8 cellular contexts compared by ENCODE assay signal in genomic region chr1:228084325-228084724, GRCh38. TPM values are rescaled to one million over a fixed set of nuclear protein-coding genes. Genes with fewer than 3 reads are reported as not detected.
DNase-seq lines count a peak whose midpoint lies in the region; ATAC-seq and TF ChIP-seq lines count a peak whose summit lies in the region.

No MANE protein-coding gene starts in this region.

- TF ChIP-seq CTCF in hepatocyte (IDR thresholded peaks at IDR 0.05; ENCODE audit: poor library complexity) = no peak

- peak overlapping the region; percentile 98 for H3K4me2 ChIP-seq in hepatocyte

- no peaks in the 10 kb centered on the region for H3K27me3 Mint-ChIP-seq in activated naive CD4-positive, alpha-beta T cell treated with anti-CD3 and anti-CD28 coated beads for 36 hours (ENCODE audit: low read depth)
- no peaks in the 10 kb centered on the region for H3K27me3 Mint-ChIP-seq in activated T-helper 2 cell treated with anti-CD3 and anti-CD28 coated beads, Interferon-gamma antibody, Interleukin-2, Interleukin-4, amounts not matched to agents 10 μg/mL and 5 μg/mL and 100 μg/mL, durations not matched to agents 14 hours and 24 hours and 36 hours (ENCODE audit: low read depth)

- CTCF ChIA-PET in activated naive CD4-positive, alpha-beta T cell treated with anti-CD3 and anti-CD28 coated beads for 36 hours (lab: Charles Lee) = interaction anchor here (1.0 to 1.1 kb wide), 2 partner anchors 11 to 81 kb away, joined by 3 read pairs; partner anchors contain the start of gene IBA57

- intact Hi-C loops in activated naive CD4-positive, alpha-beta T cell treated with anti-CD3 and anti-CD28 coated beads for 36 hours (cut with micrococcal nuclease) = loop anchor here (5.0 kb wide), 1 partner anchor 82 kb away; no protein-coding TSS in a partner anchor
- intact Hi-C loops in activated T-helper 2 cell treated with anti-CD3 and anti-CD28 coated beads, Interferon-gamma antibody, Interleukin-2, Interleukin-4, amounts not matched to agents 10 μg/mL and 5 μg/mL and 100 μg/mL, durations not matched to agents 14 hours and 24 hours and 36 hours (cut with micrococcal nuclease) = loop anchor here (5.0 to 10.0 kb wide), 2 partner anchors 320 to 373 kb away; a partner anchor contains a TSS

- 31% methylated on average over 3 of the region's 3 CpGs for WGBS in hepatocyte (ENCODE audit: low lambda C conversion rate, missing lambda C conversion rate)

- peak overlapping the region; percentile 96 for H3K27ac Mint-ChIP-seq in activated naive CD4-positive, alpha-beta T cell treated with anti-CD3 and anti-CD28 coated beads for 36 hours
- H3K27ac Mint-ChIP-seq in activated T-helper 2 cell treated with anti-CD3 and anti-CD28 coated beads, Interferon-gamma antibody, Interleukin-2, Interleukin-4, amounts not matched to agents 10 μg/mL and 5 μg/mL and 100 μg/mL, durations not matched to agents 14 hours and 24 hours and 36 hours = peak overlapping the region; percentile 92
- H3K27ac Mint-ChIP-seq in stimulated activated effector memory CD8-positive, alpha-beta T cell treated with anti-CD3 and anti-CD28 coated beads, Interleukin-12 subunit alpha, Interleukin-12 subunit beta, amount 100 ng/mL, for 72 hours = peak overlapping the region; percentile 94

- no peaks in the 10 kb centered on the region for H3K9me2 ChIP-seq in hepatocyte (replicated peaks; ENCODE audit: insufficient read depth)

- H3K9me3 Mint-ChIP-seq in activated naive CD4-positive, alpha-beta T cell treated with anti-CD3 and anti-CD28 coated beads for 36 hours = no peaks in the 10 kb centered on the region
- no peaks in the 10 kb centered on the region for H3K9me3 Mint-ChIP-seq in activated T-helper 2 cell treated with anti-CD3 and anti-CD28 coated beads, Interferon-gamma antibody, Interleukin-2, Interleukin-4, amounts not matched to agents 10 μg/mL and 5 μg/mL and 100 μg/mL, durations not matched to agents 14 hours and 24 hours and 36 hours
- H3K9me3 Mint-ChIP-seq in stimulated activated effector memory CD8-positive, alpha-beta T cell treated with anti-CD3 and anti-CD28 coated beads, Interleukin-12 subunit alpha, Interleukin-12 subunit beta, amount 100 ng/mL, for 72 hours = no peaks in the 10 kb centered on the region

- peaks cover 66% of the 10 kb centered on the region for H3K4me1 Mint-ChIP-seq in activated naive CD4-positive, alpha-beta T cell treated with anti-CD3 and anti-CD28 coated beads for 36 hours (ENCODE audit: low read depth)
- H3K4me1 Mint-ChIP-seq in activated T-helper 2 cell treated with anti-CD3 and anti-CD28 coated beads, Interferon-gamma antibody, Interleukin-2, Interleukin-4, amounts not matched to agents 10 μg/mL and 5 μg/mL and 100 μg/mL, durations not matched to agents 14 hours and 24 hours and 36 hours (ENCODE audit: low read depth) = peaks cover 54% of the 10 kb centered on the region
- peaks cover 67% of the 10 kb centered on the region for H3K4me1 Mint-ChIP-seq in stimulated activated effector memory CD8-positive, alpha-beta T cell treated with anti-CD3 and anti-CD28 coated beads, Interleukin-12 subunit alpha, Interleukin-12 subunit beta, amount 100 ng/mL, for 72 hours

- H3K79me2 ChIP-seq in hepatocyte = peaks cover 89% of the 10 kb centered on the region

- DNase-seq in activated naive CD4-positive, alpha-beta T cell treated with anti-CD3 and anti-CD28 coated beads for 36 hours = no peak
- DNase-seq in activated naive CD4-positive, alpha-beta T cell (lab: John Stamatoyannopoulos, UW) = no peak
- DNase-seq in activated T-helper 2 cell treated with anti-CD3 and anti-CD28 coated beads, Interferon-gamma antibody, Interleukin-2, Interleukin-4, amounts not matched to agents 10 μg/mL and 5 μg/mL and 100 μg/mL, durations not matched to agents 14 hours and 24 hours and 36 hours (ENCODE audit: low spot score) = no peak
- DNase-seq in hepatocyte (ENCODE audit: low spot score) = peak; percentile 50
- no peak for DNase-seq in stimulated activated effector memory CD8-positive, alpha-beta T cell treated with anti-CD3 and anti-CD28 coated beads, Interleukin-12 subunit alpha, Interleukin-12 subunit beta, amount 100 ng/mL, for 72 hours (ENCODE audit: low spot score in 2 of 2)
- DNase-seq in activated CD4-positive, alpha-beta T cell treated with anti-CD3 and anti-CD28 coated beads, Interleukin-2, amount 50 U/mL, for 1 hour = no peak

- peak overlapping the region; percentile 84 for H3K4me3 ChIP-seq in hepatocyte

- no peaks in the 10 kb centered on the region for H3K9me3 ChIP-seq in hepatocyte (ENCODE audit: low read depth)

- peak; percentile 69 for ATAC-seq in stimulated activated effector memory CD8-positive, alpha-beta T cell treated with anti-CD3 and anti-CD28 coated beads, Interleukin-12 subunit alpha, Interleukin-12 subunit beta, amount 100 ng/mL, for 72 hours
- ATAC-seq in GM21367 (IDR thresholded peaks at IDR 0.05; ENCODE audit: unreplicated experiment) = no peak
- no peak for ATAC-seq in GM21825 (IDR thresholded peaks at IDR 0.05; ENCODE audit: unreplicated experiment)

- peak overlapping the region; percentile 100 for H3K27ac ChIP-seq in hepatocyte

- H3K27me3 ChIP-seq in hepatocyte = no peaks in the 10 kb centered on the region

- H2AFZ ChIP-seq in hepatocyte = no peak overlapping the region

- peak overlapping the region; percentile 93 for H3K4me3 Mint-ChIP-seq in activated naive CD4-positive, alpha-beta T cell treated with anti-CD3 and anti-CD28 coated beads for 36 hours
- H3K4me3 Mint-ChIP-seq in activated T-helper 2 cell treated with anti-CD3 and anti-CD28 coated beads, Interferon-gamma antibody, Interleukin-2, Interleukin-4, amounts not matched to agents 10 μg/mL and 5 μg/mL and 100 μg/mL, durations not matched to agents 14 hours and 24 hours and 36 hours (ENCODE audit: low read depth) = peak overlapping the region; percentile 89
- H3K4me3 Mint-ChIP-seq in stimulated activated effector memory CD8-positive, alpha-beta T cell treated with anti-CD3 and anti-CD28 coated beads, Interleukin-12 subunit alpha, Interleukin-12 subunit beta, amount 100 ng/mL, for 72 hours = peak overlapping the region; percentile 90

- peaks cover 54% of the 10 kb centered on the region for H3K4me1 ChIP-seq in hepatocyte (ENCODE audit: insufficient read depth)

- no peaks in the 10 kb centered on the region for H3K36me3 ChIP-seq in hepatocyte (replicated peaks; ENCODE audit: insufficient read depth, low read depth)

- peaks cover 62% of the 10 kb centered on the region for H4K20me1 ChIP-seq in hepatocyte (ENCODE audit: insufficient read depth, poor library complexity, severe bottlenecking)

- peaks cover 43% of the 10 kb centered on the region for H3K36me3 Mint-ChIP-seq in activated naive CD4-positive, alpha-beta T cell treated with anti-CD3 and anti-CD28 coated beads for 36 hours (ENCODE audit: low read depth)
- H3K36me3 Mint-ChIP-seq in activated T-helper 2 cell treated with anti-CD3 and anti-CD28 coated beads, Interferon-gamma antibody, Interleukin-2, Interleukin-4, amounts not matched to agents 10 μg/mL and 5 μg/mL and 100 μg/mL, durations not matched to agents 14 hours and 24 hours and 36 hours (ENCODE audit: low read depth) = peaks cover 52% of the 10 kb centered on the region
- H3K36me3 Mint-ChIP-seq in stimulated activated effector memory CD8-positive, alpha-beta T cell treated with anti-CD3 and anti-CD28 coated beads, Interleukin-12 subunit alpha, Interleukin-12 subunit beta, amount 100 ng/mL, for 72 hours = peaks cover 73% of the 10 kb centered on the region

RNA-seq across cellular contexts. Expression of gene ARF1, which starts 1.8 kb away (rescaled TPM):
- total RNA-seq in activated naive CD4-positive, alpha-beta T cell treated with anti-CD3 and anti-CD28 coated beads for 36 hours = 100 to 1,000 TPM; 346 to 358 TPM
- 409 and 410 TPM in 2 replicates for total RNA-seq in activated T-helper 2 cell treated with anti-CD3 and anti-CD28 coated beads, Interferon-gamma antibody, Interleukin-2, Interleukin-4, amounts not matched to agents 10 μg/mL and 5 μg/mL and 100 μg/mL, durations not matched to agents 14 hours and 24 hours and 36 hours
- total RNA-seq in hepatocyte = 249 and 250 TPM in 2 replicates
- 594 and 609 TPM in 2 replicates for polyA plus RNA-seq in hepatocyte

RNA-seq across cellular contexts. Expression of gene C1orf35, which starts 18.8 kb away (rescaled TPM):
- 10 to 100 TPM; 14.5 to 16.2 TPM for total RNA-seq in activated naive CD4-positive, alpha-beta T cell treated with anti-CD3 and anti-CD28 coated beads for 36 hours
- 23.9 and 24.5 TPM in 2 replicates for total RNA-seq in activated T-helper 2 cell treated with anti-CD3 and anti-CD28 coated beads, Interferon-gamma antibody, Interleukin-2, Interleukin-4, amounts not matched to agents 10 μg/mL and 5 μg/mL and 100 μg/mL, durations not matched to agents 14 hours and 24 hours and 36 hours
- 8.3 and 12.3 TPM in 2 replicates for total RNA-seq in hepatocyte
- 24.6 and 31.6 TPM in 2 replicates for polyA plus RNA-seq in hepatocyte

RNA-seq across cellular contexts. Expression of gene MRPL55, which starts 24.8 kb away (rescaled TPM):
- 10 to 100 TPM; 45.5 TPM for total RNA-seq in activated naive CD4-positive, alpha-beta T cell treated with anti-CD3 and anti-CD28 coated beads for 36 hours
- total RNA-seq in activated T-helper 2 cell treated with anti-CD3 and anti-CD28 coated beads, Interferon-gamma antibody, Interleukin-2, Interleukin-4, amounts not matched to agents 10 μg/mL and 5 μg/mL and 100 μg/mL, durations not matched to agents 14 hours and 24 hours and 36 hours = 47.3 and 53.6 TPM in 2 replicates
- total RNA-seq in hepatocyte = 59.6 and 64.8 TPM in 2 replicates
- polyA plus RNA-seq in hepatocyte = 122 and 130 TPM in 2 replicates

RNA-seq across cellular contexts. Expression of gene GUK1, which starts 55.8 kb away (rescaled TPM):
- total RNA-seq in activated naive CD4-positive, alpha-beta T cell treated with anti-CD3 and anti-CD28 coated beads for 36 hours = 100 to 1,000 TPM; 206 TPM
- total RNA-seq in activated T-helper 2 cell treated with anti-CD3 and anti-CD28 coated beads, Interferon-gamma antibody, Interleukin-2, Interleukin-4, amounts not matched to agents 10 μg/mL and 5 μg/mL and 100 μg/mL, durations not matched to agents 14 hours and 24 hours and 36 hours = 219 and 225 TPM in 2 replicates
- 157 and 158 TPM in 2 replicates for total RNA-seq in hepatocyte
- polyA plus RNA-seq in hepatocyte = 306 and 368 TPM in 2 replicates
